11 cellular contexts compared by ENCODE assay signal in genomic region chr3:141241248-141242034, GRCh38. TPM values are rescaled to one million over a fixed set of nuclear protein-coding genes. Genes with fewer than 3 reads are reported as not detected.
DNase-seq lines count a peak whose midpoint lies in the region; ATAC-seq and TF ChIP-seq lines count a peak whose summit lies in the region.
"Had no signal": no experiment of that assay in that cellular context is flagged by ENCODE, and none has a peak within 500 bp of the region (broad histone marks: within the 10 kb centered on the region; RNA-seq: fewer than 3 reads in every experiment).

No MANE protein-coding gene starts in this region.

- TF ChIP-seq RAD21 in SK-N-SH (IDR thresholded peaks at IDR 0.05; ENCODE audit: low read length) = no peak

- no peak overlapping the region for H2AFZ ChIP-seq in SK-N-SH (ENCODE audit: low read depth)

- no peak for TF ChIP-seq POLR2A in prostate gland (IDR thresholded peaks at IDR 0.05)

- POLR2A ChIA-PET in SK-N-SH (lab: Yijun Ruan, JAX) = no interaction called here

- H3K9me3 ChIP-seq in SK-N-SH (no peaks in the 10 kb centered on the region), skeletal muscle tissue (ENCODE audit: control insufficient read depth in 3 of 3, low read length in 3 of 3) (no peaks in the 10 kb centered on the region), prostate gland (no peaks in the 10 kb centered on the region)

- in situ Hi-C loops in G401 (cut with HindIII; ENCODE audit: low sequenced_read_pairs) = no loop called here

- 72% methylated on average over 10 of the region's 10 CpGs for WGBS in SK-N-SH (ENCODE audit: low lambda C conversion rate)
- 68% methylated on average over 10 of the region's 10 CpGs for WGBS in prostate gland

- no peaks in the 10 kb centered on the region for H3K79me2 ChIP-seq in SK-N-SH (ENCODE audit: insufficient read depth)

- H3K9ac ChIP-seq in SK-N-SH (no peak overlapping the region), skeletal muscle tissue (ENCODE audit: low read depth in 1 of 3, low read length in 3 of 3) (peak overlapping the region in 1 of 3 donors; percentile 10)

- H3K27ac ChIP-seq in SK-N-SH (ENCODE audit: low read depth in 2 of 2, low read length in 1 of 2) (no peak overlapping the region), skeletal muscle tissue (ENCODE audit: low read depth, low read length) (peak overlapping the region; percentile 91), prostate gland (no peak overlapping the region)
- H3K27ac ChIP-seq: 22Rv1, foreskin keratinocyte had no signal

- ATAC-seq in Right ventricle myocardium superior (ENCODE audit: poor library complexity) = peak; percentile 78

- no peak overlapping the region for H3K4me2 ChIP-seq in SK-N-SH

- no peaks in the 10 kb centered on the region for H4K20me1 ChIP-seq in SK-N-SH (ENCODE audit: insufficient read depth)

- H3F3A ChIP-seq in SK-N-SH (replicated peaks; ENCODE audit: insufficient read depth) = peaks cover 5% of the 10 kb centered on the region

- peak; percentile 21 for DNase-seq in DMS79 treated with DMSO at 0.1 percent for 48 hours (lab: John Stamatoyannopoulos, UW)
- no peak for DNase-seq in DMS79 (lab: John Stamatoyannopoulos, UW)
- no peak for DNase-seq in SK-N-SH
- DNase-seq in Right ventricle myocardium superior = peak; percentile 78
- DNase-seq in DMS53 (lab: John Stamatoyannopoulos, UW) = no peak
- no peak for DNase-seq in G401 (ENCODE audit: low spot score)
- DNase-seq in prostate gland (ENCODE audit: low spot score) = no peak
- DNase-seq: foreskin keratinocyte, naive B cell had no signal

- H3K36me3 ChIP-seq in SK-N-SH (replicated peaks in 1 of 2; ENCODE audit: control insufficient read depth in 1 of 2, insufficient read depth in 2 of 2, low read length in 1 of 2) (no peaks in the 10 kb centered on the region), skeletal muscle tissue (ENCODE audit: control insufficient read depth in 3 of 3, insufficient read depth in 3 of 3, low read length in 3 of 3) (no peaks in the 10 kb centered on the region), prostate gland (no peaks in the 10 kb centered on the region)

- CTCF ChIA-PET in SK-N-SH (lab: Yijun Ruan, JAX) = interaction anchor here (0.7 to 3.8 kb wide), 2 partner anchors 9 to 62 kb away, joined by 3 to 22 read pairs; partner anchors contain the start of gene PXYLP1

- no peak for TF ChIP-seq EP300 in SK-N-SH (IDR thresholded peaks at IDR 0.05; ENCODE audit: borderline replicate concordance in 1 of 2, low read depth in 1 of 2, low read length in 1 of 2)

- H3K27me3 ChIP-seq in SK-N-SH (ENCODE audit: insufficient read depth) (no peaks in the 10 kb centered on the region), skeletal muscle tissue (ENCODE audit: control insufficient read depth in 3 of 3, insufficient read depth in 3 of 3, low read length in 3 of 3) (no peaks in the 10 kb centered on the region), prostate gland (replicated peaks; ENCODE audit: insufficient read depth) (no peaks in the 10 kb centered on the region)
- H3K27me3 ChIP-seq: foreskin keratinocyte had no signal

- no peaks in the 10 kb centered on the region for H3K9me2 ChIP-seq in SK-N-SH

- H3K4me1 ChIP-seq in SK-N-SH (ENCODE audit: control insufficient read depth in 1 of 2, insufficient read depth in 2 of 2, low read depth in 1 of 2, low read length in 1 of 2) (peaks cover 21 to 27% of the 10 kb centered on the region in 2 experiments; a peak in 3 of 4 replicates), skeletal muscle tissue (ENCODE audit: control insufficient read depth in 3 of 3, insufficient read depth in 3 of 3, low read length in 3 of 3) (peaks cover 57 to 75% (median 59%) of the 10 kb centered on the region in 3 donors), prostate gland (replicated peaks) (no peaks in the 10 kb centered on the region)

- intact Hi-C loops in Right ventricle myocardium superior (cut with DNase I) = no loop called here
- intact Hi-C loops in prostate gland (cut with DNase I) = no loop called here

- TF ChIP-seq CTCF in SK-N-SH (IDR thresholded peaks at IDR 0.05) (no peak), prostate gland (IDR thresholded peaks at IDR 0.05) (no peak)

- H3K4me3 ChIP-seq in SK-N-SH (ENCODE audit: low read depth in 2 of 2, low read length in 1 of 2) (no peak overlapping the region), skeletal muscle tissue (ENCODE audit: low read length in 3 of 3) (peak overlapping the region in 2 of 3 donors; percentile 8 to 24), prostate gland (no peak overlapping the region)

TF ChIP-seq in SK-N-SH, 30 proteins besides CTCF, POLR2A, EP300 and RAD21:
- peak; percentile 32; the same call in 1 of the 2 replicates for TF ChIP-seq NFIC (IDR thresholded peaks at IDR 0.05; ENCODE audit: borderline replicate concordance)
- no peak for TF ChIP-seq EZH2phosphoT487 (IDR thresholded peaks at IDR 0.05; ENCODE audit: borderline replicate concordance, low read depth)
- peak; percentile 48; the same call in 1 of the 2 replicates for TF ChIP-seq PBX3 (IDR thresholded peaks at IDR 0.05)

RNA-seq across cellular contexts. Expression of gene PXYLP1, which starts 9.8 kb away (rescaled TPM):
- polyA plus RNA-seq in SK-N-SH (2012; rRNA removed) = 8.6 and 12.1 TPM in 2 replicates
- polyA plus RNA-seq in SK-N-SH (2012; cell fraction: cytosol; rRNA removed) = 8.4 and 8.8 TPM in 2 replicates
- 11.6 and 16.9 TPM in 2 replicates for polyA plus RNA-seq in SK-N-SH (2012; cell fraction: nucleus; rRNA removed)
- total RNA-seq in Right ventricle myocardium superior (10.8 TPM), skeletal muscle tissue (17.2 TPM), prostate gland (10 to 100 TPM; 12.0 to 15.3 TPM)
- 5.5 and 6.4 TPM in 2 replicates for total RNA-seq in G401 (2014; rRNA removed; shearing (Covaris generic))

Comparison
In these comparisons a context has a peak if more than half of its experiments do, and no peak if none do; other contexts are left out.
1. DNase-seq: peak in DMS79 treated with DMSO at 0.1 percent for 48 hours (single experiment) and Right ventricle myocardium superior (single experiment); none in DMS79 (single experiment), SK-N-SH (single experiment), DMS53 (single experiment), G401 (single experiment) and prostate gland (single experiment).
2. H3K4me3 ChIP-seq: peak in skeletal muscle tissue (2 of 3); none in SK-N-SH (0 of 2) and prostate gland (0 of 2).